In genomic region chr12:63302941-63303536, GRCh38 we compare ENCODE assay signal across 16 cellular contexts.
DNase-seq lines count a peak whose midpoint lies in the region; ATAC-seq and TF ChIP-seq lines count a peak whose summit lies in the region.
"Had no signal": no experiment of that assay in that cellular context is flagged by ENCODE, and none has a peak within 500 bp of the region (broad histone marks: within the 10 kb centered on the region; RNA-seq: fewer than 3 reads in every experiment).

No MANE protein-coding gene starts in this region.

- 0 out of 2 replicates have a peak overlapping the region, but pooled peaks have one; percentile 40 for H2AFZ ChIP-seq in GM23338

- H3K27ac ChIP-seq in GM23338 (ENCODE audit: low read depth) (no peak overlapping the region), tibial artery (peak overlapping the region; percentile 68 to 74), lower lobe of right lung (no peak overlapping the region)
- H3K27ac ChIP-seq: 22Rv1 had no signal

- no peaks in the 10 kb centered on the region for H4K20me1 ChIP-seq in GM23338 (replicated peaks; ENCODE audit: insufficient read depth)

- H3K27me3 ChIP-seq in GM23338 (ENCODE audit: insufficient read depth) (no peaks in the 10 kb centered on the region), tibial artery (no peaks in the 10 kb centered on the region), lower lobe of right lung (ENCODE audit: low read depth) (no peaks in the 10 kb centered on the region)

- no peaks in the 10 kb centered on the region for H3K9me2 ChIP-seq in GM23338 (ENCODE audit: insufficient read depth)

- H3K79me2 ChIP-seq in GM23338 (replicated peaks; ENCODE audit: insufficient read depth), result no peaks in the 10 kb centered on the region

- TF ChIP-seq CTCF in GM23338 (conservative IDR thresholded peaks at IDR 0.05; ENCODE audit: low read depth in 2 of 2), result no peak
- TF ChIP-seq CTCF in tibial artery (IDR thresholded peaks at IDR 0.05), result no peak
- TF ChIP-seq CTCF in lower lobe of right lung (IDR thresholded peaks at IDR 0.05), result no peak

- H3K4me3 Mint-ChIP-seq in activated T-cell treated with anti-CD3 and anti-CD28 coated beads, Interleukin-2, amount 50 U/mL, for 24 hours, result no peak overlapping the region
- H3K4me3 Mint-ChIP-seq in activated T-cell treated with anti-CD3 and anti-CD28 coated beads, Interleukin-2, amount 50 U/mL, for 72 hours, result no peak overlapping the region
- H3K4me3 Mint-ChIP-seq in GM23338, result no peak overlapping the region
- H3K4me3 Mint-ChIP-seq: CD8-positive, alpha-beta memory T cell; natural killer cell treated with Interleukin-12 subunit alpha and Interleukin-12 subunit beta and Interleukin-15 and Interleukin-18, amount 100 ng/mL, for 72 hours had no signal

- no peaks in the 10 kb centered on the region for H3K36me3 Mint-ChIP-seq in activated T-cell treated with anti-CD3 and anti-CD28 coated beads, Interleukin-2, amount 50 U/mL, for 24 hours (ENCODE audit: low read depth)
- H3K36me3 Mint-ChIP-seq in activated T-cell treated with anti-CD3 and anti-CD28 coated beads, Interleukin-2, amount 50 U/mL, for 72 hours (ENCODE audit: insufficient read depth in 2 of 2), result no peaks in the 10 kb centered on the region
- no peaks in the 10 kb centered on the region for H3K36me3 Mint-ChIP-seq in GM23338 (ENCODE audit: low read depth)
- H3K36me3 Mint-ChIP-seq: CD8-positive, alpha-beta memory T cell; natural killer cell treated with Interleukin-12 subunit alpha and Interleukin-12 subunit beta and Interleukin-15 and Interleukin-18, amount 100 ng/mL, for 72 hours had no signal

- ATAC-seq in activated T-cell treated with anti-CD3 and anti-CD28 coated beads, Interleukin-2, amount 50 U/mL, for 72 hours (replicated peaks in 1 of 2), result no peak
- no peak for ATAC-seq in GM23338
- peak; percentile 30 for ATAC-seq in HG03378 (IDR thresholded peaks at IDR 0.05; ENCODE audit: unreplicated experiment)
- no peak for ATAC-seq in lower lobe of right lung

- H3K9me3 Mint-ChIP-seq in activated T-cell treated with anti-CD3 and anti-CD28 coated beads, Interleukin-2, amount 50 U/mL, for 24 hours, result no peaks in the 10 kb centered on the region
- no peaks in the 10 kb centered on the region for H3K9me3 Mint-ChIP-seq in activated T-cell treated with anti-CD3 and anti-CD28 coated beads, Interleukin-2, amount 50 U/mL, for 72 hours
- H3K9me3 Mint-ChIP-seq in GM23338, result no peaks in the 10 kb centered on the region
- H3K9me3 Mint-ChIP-seq: CD8-positive, alpha-beta memory T cell; natural killer cell treated with Interleukin-12 subunit alpha and Interleukin-12 subunit beta and Interleukin-15 and Interleukin-18, amount 100 ng/mL, for 72 hours had no signal

- H3K4me1 Mint-ChIP-seq in activated T-cell treated with anti-CD3 and anti-CD28 coated beads, Interleukin-2, amount 50 U/mL, for 24 hours (ENCODE audit: low read depth), result peaks cover 14% of the 10 kb centered on the region
- H3K4me1 Mint-ChIP-seq in activated T-cell treated with anti-CD3 and anti-CD28 coated beads, Interleukin-2, amount 50 U/mL, for 72 hours (ENCODE audit: low read depth), result peaks cover 9% of the 10 kb centered on the region
- peaks cover 15% of the 10 kb centered on the region for H3K4me1 Mint-ChIP-seq in GM23338
- H3K4me1 Mint-ChIP-seq: CD8-positive, alpha-beta memory T cell had no signal

- H3K4me2 ChIP-seq in GM23338, result no peak overlapping the region

- peak overlapping the region; percentile 47 for H3K27ac Mint-ChIP-seq in activated T-cell treated with anti-CD3 and anti-CD28 coated beads, Interleukin-2, amount 50 U/mL, for 24 hours
- no peak overlapping the region for H3K27ac Mint-ChIP-seq in activated T-cell treated with anti-CD3 and anti-CD28 coated beads, Interleukin-2, amount 50 U/mL, for 72 hours
- no peak overlapping the region for H3K27ac Mint-ChIP-seq in GM23338
- H3K27ac Mint-ChIP-seq: natural killer cell treated with Interleukin-12 subunit alpha and Interleukin-12 subunit beta and Interleukin-15 and Interleukin-18, amount 100 ng/mL, for 72 hours had no signal

- no peak for DNase-seq in activated T-cell treated with anti-CD3 and anti-CD28 coated beads, Interleukin-2, amount 50 U/mL, for 24 hours
- no peak for DNase-seq in activated T-cell treated with anti-CD3 and anti-CD28 coated beads, Interleukin-2, amount 50 U/mL, for 72 hours
- DNase-seq in GM23338 (ENCODE audit: low spot score) (no peak), tibial artery (no peak), lower lobe of right lung (no peak), nucleus accumbens (lab: John Stamatoyannopoulos, UW) (no peak), NCI-H128 (lab: John Stamatoyannopoulos, UW; ENCODE audit: unreplicated experiment) (no peak)
- DNase-seq: activated CD4-positive, alpha-beta T cell treated with anti-CD3 and anti-CD28 coated beads for 1 hour; aorta; CD8-positive, alpha-beta memory T cell; kidney glomerular epithelial cell; NCI-H2081 treated with DMSO at 0.1 percent for 48 hours had no signal

- H3K9me3 ChIP-seq in tibial artery (no peaks in the 10 kb centered on the region), lower lobe of right lung (no peaks in the 10 kb centered on the region)
- H3K9me3 ChIP-seq: thoracic aorta had no signal

- peaks cover 4% of the 10 kb centered on the region for H3K27me3 Mint-ChIP-seq in activated T-cell treated with anti-CD3 and anti-CD28 coated beads, Interleukin-2, amount 50 U/mL, for 24 hours
- no peaks in the 10 kb centered on the region for H3K27me3 Mint-ChIP-seq in activated T-cell treated with anti-CD3 and anti-CD28 coated beads, Interleukin-2, amount 50 U/mL, for 72 hours (ENCODE audit: low read depth)
- peaks cover 7% of the 10 kb centered on the region for H3K27me3 Mint-ChIP-seq in GM23338 (ENCODE audit: insufficient read depth, low read depth, poor library complexity)
- H3K27me3 Mint-ChIP-seq: CD8-positive, alpha-beta memory T cell had no signal

- H3K4me1 ChIP-seq in GM23338 (ENCODE audit: insufficient read depth), result 0 out of 2 replicates have a peak, but pooled peaks cover 14% of the 10 kb centered on the region
- peaks cover 0 to 73% (median 17%) of the 10 kb centered on the region in 4 donors for H3K4me1 ChIP-seq in tibial artery
- no peaks in the 10 kb centered on the region for H3K4me1 ChIP-seq in lower lobe of right lung

- no peaks in the 10 kb centered on the region for H3F3A ChIP-seq in GM23338 (replicated peaks; ENCODE audit: low read depth)

- intact Hi-C loops in tibial artery (cut with DNase I; ENCODE audit: low total_unique reads), result no loop called here
- intact Hi-C loops in lower lobe of right lung (cut with DNase I), result no loop called here

- no peaks in the 10 kb centered on the region for H3K36me3 ChIP-seq in GM23338 (ENCODE audit: insufficient read depth)
- H3K36me3 ChIP-seq in tibial artery, result no peaks in the 10 kb centered on the region
- no peaks in the 10 kb centered on the region for H3K36me3 ChIP-seq in lower lobe of right lung
- H3K36me3 ChIP-seq: thoracic aorta had no signal

- no peak overlapping the region for H3K4me3 ChIP-seq in GM23338
- no peak overlapping the region for H3K4me3 ChIP-seq in tibial artery
- H3K4me3 ChIP-seq in lower lobe of right lung, result no peak overlapping the region
- H3K4me3 ChIP-seq: thoracic aorta had no signal

TF ChIP-seq in GM23338, 12 proteins besides CTCF, POLR2A, EP300 and RAD21 (continues in another document):
- TF ChIP-seq ZNF114 (CRISPR knock-in tag; IDR thresholded peaks at IDR 0.05) (no peak), EZH2phosphoT487 (IDR thresholded peaks at IDR 0.05; ENCODE audit: unreplicated experiment) (no peak), EZH2 (IDR thresholded peaks at IDR 0.05; ENCODE audit: low read depth, unreplicated experiment) (no peak)

Comparison
In these comparisons a context has a peak if more than half of its experiments do, and no peak if none do; other contexts are left out.
1. H3K27ac ChIP-seq: peak in tibial artery (2 of 2); none in GM23338 (single experiment) and lower lobe of right lung (single experiment).